ENCODE assay signal across 2 cellular contexts in the genomic region with DNA sequence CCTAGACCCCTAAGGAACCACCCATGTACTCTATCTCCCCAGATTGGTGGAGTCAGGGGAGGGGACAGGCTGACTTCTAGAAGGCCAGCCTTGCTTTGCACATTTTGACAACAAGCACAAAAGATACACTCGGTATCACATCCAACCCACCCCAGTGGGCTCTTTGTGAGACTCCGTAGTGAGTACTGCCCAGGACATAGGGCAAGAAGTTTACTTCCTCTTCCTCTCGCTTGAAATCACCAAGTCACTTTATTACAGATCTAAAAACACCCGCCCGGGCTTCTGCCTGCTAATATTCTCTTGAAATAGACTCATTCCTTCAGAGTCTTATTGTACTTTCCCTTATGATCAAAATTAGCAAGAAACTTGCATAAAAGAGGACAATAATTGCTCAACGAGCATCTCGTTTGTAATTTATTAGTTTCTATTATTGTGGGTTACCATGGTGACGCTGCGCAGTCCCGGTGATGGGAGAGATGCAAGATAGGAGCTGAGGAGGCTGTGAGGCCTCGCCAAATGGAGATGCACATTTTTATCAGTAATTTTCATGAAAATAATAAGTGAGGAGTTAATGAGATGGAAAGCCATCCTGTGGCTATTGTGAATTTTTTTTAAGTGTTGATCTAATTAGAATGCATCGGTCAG.
TF ChIP-seq lines count a peak whose summit lies in the region.

No MANE protein-coding gene starts in this region.

TF ChIP-seq in GM12878, 131 proteins besides CTCF, POLR2A, EP300 and RAD21:
- TF ChIP-seq BMI1 (IDR thresholded peaks at IDR 0.05; ENCODE audit: borderline replicate concordance) (peak; percentile 88), TCF12 (IDR thresholded peaks at IDR 0.05; ENCODE audit: low read depth, low read length) (no peak)

TF ChIP-seq in neural cell, 6 proteins besides CTCF, POLR2A, EP300 and RAD21:
- no peak for TF ChIP-seq REST (IDR thresholded peaks at IDR 0.05; ENCODE audit: borderline replicate concordance)
